1 cellular context compared by ENCODE assay signal in genomic region chr5:172984244-172984953, GRCh38.
TF ChIP-seq lines count a peak whose summit lies in the region.

No MANE protein-coding gene starts in this region.

TF ChIP-seq in K562, 482 proteins besides CTCF, POLR2A, EP300 and RAD21 (continued from another document and continues in another):
- no peak for TF ChIP-seq PURB (CRISPR knock-in tag; IDR thresholded peaks at IDR 0.05; ENCODE audit: low read depth)
- TF ChIP-seq MCM5 (IDR thresholded peaks at IDR 0.05; ENCODE audit: low read depth): no peak
- no peak for TF ChIP-seq ZNF696 (CRISPR knock-in tag; conservative IDR thresholded peaks at IDR 0.05)
- TF ChIP-seq, protein P1, sequence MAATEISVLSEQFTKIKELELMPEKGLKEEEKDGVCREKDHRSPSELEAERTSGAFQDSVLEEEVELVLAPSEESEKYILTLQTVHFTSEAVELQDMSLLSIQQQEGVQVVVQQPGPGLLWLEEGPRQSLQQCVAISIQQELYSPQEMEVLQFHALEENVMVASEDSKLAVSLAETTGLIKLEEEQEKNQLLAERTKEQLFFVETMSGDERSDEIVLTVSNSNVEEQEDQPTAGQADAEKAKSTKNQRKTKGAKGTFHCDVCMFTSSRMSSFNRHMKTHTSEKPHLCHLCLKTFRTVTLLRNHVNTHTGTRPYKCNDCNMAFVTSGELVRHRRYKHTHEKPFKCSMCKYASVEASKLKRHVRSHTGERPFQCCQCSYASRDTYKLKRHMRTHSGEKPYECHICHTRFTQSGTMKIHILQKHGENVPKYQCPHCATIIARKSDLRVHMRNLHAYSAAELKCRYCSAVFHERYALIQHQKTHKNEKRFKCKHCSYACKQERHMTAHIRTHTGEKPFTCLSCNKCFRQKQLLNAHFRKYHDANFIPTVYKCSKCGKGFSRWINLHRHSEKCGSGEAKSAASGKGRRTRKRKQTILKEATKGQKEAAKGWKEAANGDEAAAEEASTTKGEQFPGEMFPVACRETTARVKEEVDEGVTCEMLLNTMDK (IDR thresholded peaks at IDR 0.05; ENCODE audit: borderline replicate concordance, insufficient read depth, low read depth, low read length, poor library complexity, severe bottlenecking): peak; percentile 59
- TF ChIP-seq SIN3B (IDR thresholded peaks at IDR 0.05; ENCODE audit: low read depth): no peak
- no peak for TF ChIP-seq KLF1 (tag; IDR thresholded peaks at IDR 0.05)
- no peak for TF ChIP-seq ADNP (tag; IDR thresholded peaks at IDR 0.05)
- TF ChIP-seq CEBPG (CRISPR knock-in tag; IDR thresholded peaks at IDR 0.05): no peak; the same call in 1 of the 2 replicates
- TF ChIP-seq CEBPG (tag; conservative IDR thresholded peaks at IDR 0.05 in 1 of 2, IDR thresholded peaks at IDR 0.05 in 1 of 2): peak; percentile 67 to 86; a peak in 3 of 4 replicates
- TF ChIP-seq WHSC1 (IDR thresholded peaks at IDR 0.05; ENCODE audit: low read length): no peak
- no peak for TF ChIP-seq U2AF1 (optimal IDR thresholded peaks at IDR 0.05; ENCODE audit: low read depth, low read length)
- no peak for TF ChIP-seq ARHGAP35 (IDR thresholded peaks at IDR 0.05; ENCODE audit: partially characterized antibody)
- no peak for TF ChIP-seq RBBP5 (IDR thresholded peaks at IDR 0.05; ENCODE audit: borderline replicate concordance, insufficient read depth, low read length, poor library complexity, severe bottlenecking)
- no peak for TF ChIP-seq NR1H2 (CRISPR knock-in tag; IDR thresholded peaks at IDR 0.05)
- 0 out of 2 replicates have a peak, but pooled peaks have one; percentile 30 for TF ChIP-seq GABPA (tag; conservative IDR thresholded peaks at IDR 0.05; ENCODE audit: low read depth)
- no peak for TF ChIP-seq ASH1L (IDR thresholded peaks at IDR 0.05; ENCODE audit: borderline replicate concordance, low read depth, partially characterized antibody)
- TF ChIP-seq MAZ (CRISPR knock-in tag; conservative IDR thresholded peaks at IDR 0.05 in 1 of 2, IDR thresholded peaks at IDR 0.05 in 1 of 2): peak in 1 of 2 experiments; percentile 36; a peak in 1 of 4 replicates
- no peak for TF ChIP-seq HOXB6 (CRISPR knock-in tag; IDR thresholded peaks at IDR 0.05; ENCODE audit: borderline replicate concordance)
- 0 out of 2 replicates have a peak, but pooled peaks have one; percentile 11 for TF ChIP-seq ZBED1 (IDR thresholded peaks at IDR 0.05)
- TF ChIP-seq SRSF1 (IDR thresholded peaks at IDR 0.05; ENCODE audit: low read depth, low read length): no peak
- TF ChIP-seq, protein P2, sequence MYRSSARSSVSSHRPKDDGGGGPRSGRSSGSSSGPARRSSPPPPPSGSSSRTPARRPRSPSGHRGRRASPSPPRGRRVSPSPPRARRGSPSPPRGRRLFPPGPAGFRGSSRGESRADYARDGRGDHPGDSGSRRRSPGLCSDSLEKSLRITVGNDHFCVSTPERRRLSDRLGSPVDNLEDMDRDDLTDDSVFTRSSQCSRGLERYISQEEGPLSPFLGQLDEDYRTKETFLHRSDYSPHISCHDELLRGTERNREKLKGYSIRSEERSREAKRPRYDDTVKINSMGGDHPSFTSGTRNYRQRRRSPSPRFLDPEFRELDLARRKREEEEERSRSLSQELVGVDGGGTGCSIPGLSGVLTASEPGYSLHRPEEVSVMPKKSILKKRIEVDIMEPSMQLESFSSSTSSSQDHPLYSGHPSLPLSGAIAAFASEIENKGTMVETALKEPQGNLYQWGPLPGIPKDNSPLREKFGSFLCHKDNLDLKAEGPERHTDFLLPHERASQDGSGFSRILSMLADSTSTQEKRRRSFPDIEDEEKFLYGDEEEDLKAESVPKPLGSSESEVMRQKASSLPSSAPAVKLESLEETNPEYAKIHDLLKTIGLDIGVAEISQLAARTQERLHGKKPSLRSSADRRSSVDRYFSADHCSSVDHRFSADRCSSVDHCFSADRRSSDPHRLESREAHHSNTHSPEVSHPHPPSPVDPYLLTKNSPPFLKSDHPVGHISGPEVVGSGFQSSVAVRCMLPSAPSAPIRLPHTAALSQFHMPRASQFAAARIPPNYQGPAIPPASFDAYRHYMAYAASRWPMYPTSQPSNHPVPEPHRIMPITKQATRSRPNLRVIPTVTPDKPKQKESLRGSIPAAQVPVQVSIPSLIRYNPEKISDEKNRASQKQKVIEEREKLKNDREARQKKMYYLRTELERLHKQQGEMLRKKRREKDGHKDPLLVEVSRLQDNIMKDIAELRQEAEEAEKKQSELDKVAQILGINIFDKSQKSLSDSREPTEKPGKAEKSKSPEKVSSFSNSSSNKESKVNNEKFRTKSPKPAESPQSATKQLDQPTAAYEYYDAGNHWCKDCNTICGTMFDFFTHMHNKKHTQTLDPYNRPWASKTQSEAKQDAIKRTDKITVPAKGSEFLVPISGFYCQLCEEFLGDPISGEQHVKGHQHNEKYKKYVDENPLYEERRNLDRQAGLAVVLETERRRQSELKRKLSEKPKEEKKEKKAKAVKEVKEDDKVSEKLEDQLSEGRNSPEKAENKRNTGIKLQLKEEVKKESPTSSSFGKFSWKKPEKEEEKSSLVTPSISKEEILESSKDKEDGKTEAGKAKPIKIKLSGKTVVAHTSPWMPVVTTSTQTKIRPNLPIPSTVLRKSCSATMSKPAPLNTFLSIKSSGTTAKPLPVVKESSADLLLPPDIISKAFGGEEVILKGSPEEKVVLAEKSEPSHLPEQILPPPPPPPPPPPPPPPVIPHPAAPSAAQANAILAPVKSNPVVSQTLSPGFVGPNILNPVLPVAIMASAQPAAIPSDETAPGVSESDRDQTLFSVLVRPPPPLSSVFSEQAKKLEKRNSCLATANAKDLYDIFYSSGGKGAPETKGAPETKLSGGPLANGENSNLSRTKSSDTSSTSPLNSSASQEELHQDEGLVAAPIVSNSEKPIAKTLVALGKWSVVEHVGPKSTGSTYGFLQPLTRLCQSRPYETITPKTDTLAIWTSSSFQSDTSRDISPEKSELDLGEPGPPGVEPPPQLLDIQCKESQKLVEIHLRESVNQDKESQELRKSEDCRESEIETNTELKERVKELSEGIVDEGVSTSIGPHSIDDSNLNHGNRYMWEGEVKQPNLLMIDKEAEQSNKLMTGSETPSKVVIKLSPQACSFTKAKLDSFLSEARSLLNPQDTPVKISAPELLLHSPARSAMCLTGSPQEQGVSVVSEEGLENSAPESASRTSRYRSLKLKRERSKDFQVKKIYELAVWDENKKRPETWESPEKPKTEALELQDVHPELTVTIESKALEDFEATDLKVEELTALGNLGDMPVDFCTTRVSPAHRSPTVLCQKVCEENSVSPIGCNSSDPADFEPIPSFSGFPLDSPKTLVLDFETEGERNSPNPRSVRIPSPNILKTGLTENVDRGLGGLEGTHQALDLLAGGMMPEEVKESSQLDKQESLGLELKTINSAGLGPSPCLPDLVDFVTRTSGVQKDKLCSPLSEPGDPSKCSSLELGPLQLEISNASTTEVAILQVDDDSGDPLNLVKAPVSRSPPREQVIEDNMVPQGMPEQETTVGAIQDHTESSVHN (IDR thresholded peaks at IDR 0.05; ENCODE audit: borderline replicate concordance in 1 of 2, low read depth in 1 of 2): no peak
- no peak for TF ChIP-seq POLR3G (IDR thresholded peaks at IDR 0.05; ENCODE audit: extremely low read depth, insufficient read length, insufficient replicate concordance)
- TF ChIP-seq PTTG1 (tag; IDR thresholded peaks at IDR 0.05; ENCODE audit: low read depth): no peak
- TF ChIP-seq, protein P3, sequence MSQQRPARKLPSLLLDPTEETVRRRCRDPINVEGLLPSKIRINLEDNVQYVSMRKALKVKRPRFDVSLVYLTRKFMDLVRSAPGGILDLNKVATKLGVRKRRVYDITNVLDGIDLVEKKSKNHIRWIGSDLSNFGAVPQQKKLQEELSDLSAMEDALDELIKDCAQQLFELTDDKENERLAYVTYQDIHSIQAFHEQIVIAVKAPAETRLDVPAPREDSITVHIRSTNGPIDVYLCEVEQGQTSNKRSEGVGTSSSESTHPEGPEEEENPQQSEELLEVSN (IDR thresholded peaks at IDR 0.05; ENCODE audit: borderline replicate concordance in 1 of 2, extremely low read depth in 1 of 2, insufficient read depth in 1 of 2, insufficient read length in 1 of 2, low read depth in 1 of 2, low read length in 1 of 2, poor library complexity in 1 of 2, severe bottlenecking in 1 of 2): peak in 1 of 2 experiments; percentile 91
- TF ChIP-seq, protein P4, sequence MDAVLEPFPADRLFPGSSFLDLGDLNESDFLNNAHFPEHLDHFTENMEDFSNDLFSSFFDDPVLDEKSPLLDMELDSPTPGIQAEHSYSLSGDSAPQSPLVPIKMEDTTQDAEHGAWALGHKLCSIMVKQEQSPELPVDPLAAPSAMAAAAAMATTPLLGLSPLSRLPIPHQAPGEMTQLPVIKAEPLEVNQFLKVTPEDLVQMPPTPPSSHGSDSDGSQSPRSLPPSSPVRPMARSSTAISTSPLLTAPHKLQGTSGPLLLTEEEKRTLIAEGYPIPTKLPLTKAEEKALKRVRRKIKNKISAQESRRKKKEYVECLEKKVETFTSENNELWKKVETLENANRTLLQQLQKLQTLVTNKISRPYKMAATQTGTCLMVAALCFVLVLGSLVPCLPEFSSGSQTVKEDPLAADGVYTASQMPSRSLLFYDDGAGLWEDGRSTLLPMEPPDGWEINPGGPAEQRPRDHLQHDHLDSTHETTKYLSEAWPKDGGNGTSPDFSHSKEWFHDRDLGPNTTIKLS (IDR thresholded peaks at IDR 0.05; ENCODE audit: borderline replicate concordance, low read depth): no peak
- TF ChIP-seq ZNF3 (CRISPR knock-in tag; IDR thresholded peaks at IDR 0.05): no peak
- TF ChIP-seq PCBP1 (IDR thresholded peaks at IDR 0.05; ENCODE audit: low read depth, low read length, poor library complexity, severe bottlenecking): no peak
- TF ChIP-seq MED1 (CRISPR knock-in tag; IDR thresholded peaks at IDR 0.05; ENCODE audit: borderline replicate concordance): no peak
- TF ChIP-seq SIRT6 (IDR thresholded peaks at IDR 0.05; ENCODE audit: low read depth, low read length): no peak
- no peak for TF ChIP-seq TCF15 (CRISPR knock-in tag; IDR thresholded peaks at IDR 0.05)
- TF ChIP-seq ETS2 (tag; IDR thresholded peaks at IDR 0.05; ENCODE audit: borderline replicate concordance, poor library complexity, severe bottlenecking): no peak
- no peak for TF ChIP-seq STAT5A (IDR thresholded peaks at IDR 0.05; ENCODE audit: borderline replicate concordance, low read length)
- TF ChIP-seq ZNF780A (CRISPR knock-in tag; IDR thresholded peaks at IDR 0.05): no peak
- no peak for TF ChIP-seq ZNF57 (CRISPR knock-in tag; IDR thresholded peaks at IDR 0.05)
- no peak for TF ChIP-seq ZNF12 (CRISPR knock-in tag; IDR thresholded peaks at IDR 0.05)
- TF ChIP-seq GABPB2 (CRISPR knock-in tag; conservative IDR thresholded peaks at IDR 0.05): no peak
- no peak for TF ChIP-seq FOSL1 (tag; conservative IDR thresholded peaks at IDR 0.05)
- no peak for TF ChIP-seq PYGO2 (tag; IDR thresholded peaks at IDR 0.05)
- TF ChIP-seq IRF2 (CRISPR knock-in tag; IDR thresholded peaks at IDR 0.05): no peak
- TF ChIP-seq CREM (IDR thresholded peaks at IDR 0.05; ENCODE audit: low read depth): peak; percentile 58
- TF ChIP-seq ARNT (IDR thresholded peaks at IDR 0.05): peak; percentile 28 to 74; a peak in 2 of 4 replicates
- TF ChIP-seq FOXK2 (conservative IDR thresholded peaks at IDR 0.05 in 1 of 2, IDR thresholded peaks at IDR 0.05 in 1 of 2; ENCODE audit: low read depth in 2 of 2): peak in 1 of 2 experiments; percentile 59; a peak in 1 of 4 replicates
- no peak for TF ChIP-seq ZBTB26 (CRISPR knock-in tag; IDR thresholded peaks at IDR 0.05)
- TF ChIP-seq EP400 (IDR thresholded peaks at IDR 0.05): peak; percentile 77
- TF ChIP-seq FOXJ3 (CRISPR knock-in tag; IDR thresholded peaks at IDR 0.05): no peak
- TF ChIP-seq, protein P5, sequence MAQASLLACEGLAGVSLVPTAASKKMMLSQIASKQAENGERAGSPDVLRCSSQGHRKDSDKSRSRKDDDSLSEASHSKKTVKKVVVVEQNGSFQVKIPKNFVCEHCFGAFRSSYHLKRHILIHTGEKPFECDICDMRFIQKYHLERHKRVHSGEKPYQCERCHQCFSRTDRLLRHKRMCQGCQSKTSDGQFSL (CRISPR knock-in tag; IDR thresholded peaks at IDR 0.05): no peak
- TF ChIP-seq, protein P5 (tag; IDR thresholded peaks at IDR 0.05): no peak
- TF ChIP-seq NFE2L1 (tag; IDR thresholded peaks at IDR 0.05; ENCODE audit: borderline replicate concordance, low read depth): peak; percentile 39; the same call in 1 of the 2 replicates
- TF ChIP-seq ZNF224 (CRISPR knock-in tag; IDR thresholded peaks at IDR 0.05): no peak
- TF ChIP-seq ZNF644 (tag; IDR thresholded peaks at IDR 0.05; ENCODE audit: low read depth): 0 out of 2 replicates have a peak, but pooled peaks have one; percentile 16
- TF ChIP-seq SMAD3 (CRISPR knock-in tag; conservative IDR thresholded peaks at IDR 0.05): no peak
- no peak for TF ChIP-seq SAP30 (IDR thresholded peaks at IDR 0.05; ENCODE audit: borderline replicate concordance, insufficient read depth, low read depth, low read length, poor library complexity, severe bottlenecking)
- TF ChIP-seq TAF1 (IDR thresholded peaks at IDR 0.05; ENCODE audit: control insufficient read depth, extremely low read depth, insufficient read depth, low read length, severe bottlenecking): peak; percentile 78
- TF ChIP-seq, protein P6, sequence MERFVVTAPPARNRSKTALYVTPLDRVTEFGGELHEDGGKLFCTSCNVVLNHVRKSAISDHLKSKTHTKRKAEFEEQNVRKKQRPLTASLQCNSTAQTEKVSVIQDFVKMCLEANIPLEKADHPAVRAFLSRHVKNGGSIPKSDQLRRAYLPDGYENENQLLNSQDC (CRISPR knock-in tag; IDR thresholded peaks at IDR 0.05): no peak
- TF ChIP-seq HNRNPLL (IDR thresholded peaks at IDR 0.05; ENCODE audit: low read depth, low read length, poor library complexity, severe bottlenecking): no peak
- TF ChIP-seq ZNF75A (CRISPR knock-in tag; IDR thresholded peaks at IDR 0.05): no peak
